Comparison of ENCODE assay signal across 8 cellular contexts in the genomic region with DNA sequence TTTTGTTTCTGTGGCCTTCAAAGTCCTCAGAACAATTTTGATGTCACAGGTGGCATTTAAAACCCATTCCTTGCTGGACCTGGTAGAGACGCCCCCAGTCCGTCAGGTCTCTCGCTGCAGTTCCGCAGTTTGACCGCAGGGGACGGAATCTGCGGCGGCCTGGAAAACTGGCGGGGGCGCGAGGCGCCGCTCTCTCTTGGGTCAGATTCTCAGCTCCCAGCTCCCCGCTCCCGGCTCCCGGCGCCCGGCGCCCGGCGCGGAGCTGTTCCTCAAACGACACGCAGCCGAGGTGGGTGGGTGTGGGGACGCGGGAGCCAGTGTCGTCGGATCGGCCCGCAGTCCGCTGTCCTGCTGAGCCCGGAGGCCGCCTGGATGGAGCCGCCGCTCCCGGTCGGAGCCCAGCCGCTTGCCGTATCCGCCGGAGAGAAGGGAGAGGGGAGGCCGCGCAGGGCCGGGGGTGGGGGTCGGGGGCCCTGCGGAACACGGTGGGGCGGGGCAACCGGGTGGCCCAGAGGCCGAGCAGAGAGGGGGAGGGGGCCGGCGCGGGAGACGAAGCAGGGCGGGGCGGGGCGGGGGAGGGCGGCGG. TPM values are rescaled to one million over a fixed set of nuclear protein-coding genes. Genes with fewer than 3 reads are reported as not detected.
DNase-seq lines count a peak whose midpoint lies in the region; ATAC-seq, FAIRE-seq and TF ChIP-seq lines count a peak whose summit lies in the region.

A gene (plus strand): TSS at position 192 of the 586 bp plus-strand sequence. CDS start 181 bp downstream, at position 373.

- H3K4me1 ChIP-seq in IMR-90 (ENCODE audit: control insufficient read depth, insufficient read depth, low read length), result no peaks in the 10 kb centered on the region
- no peaks in the 10 kb centered on the region for H3K4me1 ChIP-seq in upper lobe of right lung

- peak within 1 kb of the TSS; percentile 51 for H2AK9ac ChIP-seq in IMR-90 (replicated peaks; ENCODE audit: low read depth, low read length, poor library complexity)

- no peaks in the 10 kb centered on the region for H3K9me1 ChIP-seq in IMR-90 (ENCODE audit: insufficient read depth, low read length)

- H3K27me3 ChIP-seq in IMR-90 (ENCODE audit: control insufficient read depth, insufficient read depth, low read length) (no peaks in the 10 kb centered on the region; the same call in 1 of the 2 replicates), upper lobe of right lung (no peaks in the 10 kb centered on the region)

- no TSS peak for BruUV-seq in IMR-90 (replicated peaks; lab: Mats Ljungman, UMichigan)

- H4K8ac ChIP-seq in IMR-90 (ENCODE audit: low read depth in 2 of 2, low read length in 2 of 2), result peak within 1 kb of the TSS in 1 of 2 experiments; percentile 76; a peak in 1 of 4 replicates

- 0 out of 2 replicates have a peak within 1 kb of the TSS, but pooled peaks have one; percentile 3 for H3K56ac ChIP-seq in IMR-90 (ENCODE audit: extremely low read depth, insufficient read depth, low read length)

- CTCF ChIA-PET in IMR-90 (lab: Yijun Ruan, JAX), result no interaction called here
- CTCF ChIA-PET in activated naive CD4-positive, alpha-beta T cell treated with anti-CD3 and anti-CD28 coated beads, Interleukin-2, amount 10 ng/mL, durations not matched to agents 7 days and 5 days (lab: Charles Lee), result no interaction called here

- TF ChIP-seq CTCF in IMR-90 (conservative IDR thresholded peaks at IDR 0.05; ENCODE audit: low read depth, low read length), result peak; percentile 62
- TF ChIP-seq CTCF in upper lobe of right lung (IDR thresholded peaks at IDR 0.05), result peak; percentile 71

- peak within 1 kb of the TSS; percentile 43; the same call in 1 of the 2 replicates for H2AK5ac ChIP-seq in IMR-90 (ENCODE audit: low read depth, low read length)

- peak within 1 kb of the TSS; percentile 87 for H3K9ac ChIP-seq in IMR-90 (ENCODE audit: low read depth, low read length)

- H3K4me2 ChIP-seq in IMR-90 (ENCODE audit: low read depth, low read length), result peak within 1 kb of the TSS; percentile 76

- no peaks in the 10 kb centered on the region for H4K20me1 ChIP-seq in IMR-90 (ENCODE audit: insufficient read depth, low read length)

- no peak within 1 kb of the TSS for H2BK20ac ChIP-seq in IMR-90 (ENCODE audit: low read depth, low read length)

- H3K4ac ChIP-seq in IMR-90 (ENCODE audit: low read depth, low read length), result peak within 1 kb of the TSS; percentile 74

- peak within 1 kb of the TSS; percentile 81 for H3K27ac ChIP-seq in IMR-90 (ENCODE audit: insufficient read depth, low read length)
- H3K27ac ChIP-seq in upper lobe of right lung, result peak within 1 kb of the TSS; percentile 73

- no peaks in the 10 kb centered on the region for H3K9me3 ChIP-seq in IMR-90 (ENCODE audit: control insufficient read depth, insufficient read depth, low read length)
- no peaks in the 10 kb centered on the region for H3K9me3 ChIP-seq in upper lobe of right lung

- H3K14ac ChIP-seq in IMR-90 (replicated peaks; ENCODE audit: low read depth, low read length), result peak within 1 kb of the TSS; percentile 79

- H3K27ac Mint-ChIP-seq in activated naive CD4-positive, alpha-beta T cell treated with anti-CD3 and anti-CD28 coated beads, Interleukin-2, amount 10 ng/mL, durations not matched to agents 7 days and 5 days, result no peak within 1 kb of the TSS

- in situ Hi-C loops in IMR-90 (cut with MboI; ENCODE audit: low sequenced_read_pairs), result no loop called here

- WGBS in IMR-90 (ENCODE audit: extremely low coverage in 2 of 2, insufficient read length in 1 of 2), 2 experiments, result 0% methylated on average over 2 of the region's 60 CpGs; no CpG with 5 or more reads in 1 of the 2 experiments

- dilution Hi-C loops in IMR-90 (cut with HindIII; ENCODE audit: low sequenced_read_pairs, unreplicated experiment), result no loop called here

- H3K27me3 Mint-ChIP-seq in activated naive CD4-positive, alpha-beta T cell treated with anti-CD3 and anti-CD28 coated beads, Interleukin-2, amount 10 ng/mL, durations not matched to agents 7 days and 5 days, result peaks cover 3% of the 10 kb centered on the region

- peak within 1 kb of the TSS; percentile 35; the same call in 1 of the 2 replicates for H3K18ac ChIP-seq in IMR-90 (ENCODE audit: low read depth, low read length)

- H2BK5ac ChIP-seq in IMR-90 (ENCODE audit: low read depth, low read length, poor library complexity, severe bottlenecking), result no peak within 1 kb of the TSS

- H3K23ac ChIP-seq in IMR-90 (ENCODE audit: low read depth, low read length), result peak within 1 kb of the TSS; percentile 58; the same call in 1 of the 2 replicates

- peak; percentile 62 for DNase-seq in EL
- peak; percentile 59 for DNase-seq in IMR-90
- DNase-seq in RCC 7860 (ENCODE audit: low spot score), result peak; percentile 27
- peak; percentile 60 for DNase-seq in activated naive CD4-positive, alpha-beta T cell treated with anti-CD3 and anti-CD28 coated beads, Interleukin-2, amount 10 ng/mL, durations not matched to agents 7 days and 5 days
- peak; percentile 51 for DNase-seq in globus pallidus (ENCODE audit: low spot score)
- peak in 51 of 56 donors; percentile 0 to 72 (median 29) for DNase-seq in nucleus accumbens (lab: John Stamatoyannopoulos, UW)
- DNase-seq in upper lobe of right lung, result peak; percentile 85

- H3K4me1 Mint-ChIP-seq in activated naive CD4-positive, alpha-beta T cell treated with anti-CD3 and anti-CD28 coated beads, Interleukin-2, amount 10 ng/mL, durations not matched to agents 7 days and 5 days, result peaks cover 3% of the 10 kb centered on the region

- no peaks in the 10 kb centered on the region for H3K9me3 Mint-ChIP-seq in activated naive CD4-positive, alpha-beta T cell treated with anti-CD3 and anti-CD28 coated beads, Interleukin-2, amount 10 ng/mL, durations not matched to agents 7 days and 5 days

- 0 out of 2 replicates have a peak within 1 kb of the TSS, but pooled peaks have one; percentile 40 for H4K5ac ChIP-seq in IMR-90 (ENCODE audit: low read depth, low read length)

- H4K91ac ChIP-seq in IMR-90 (ENCODE audit: insufficient read depth, low read depth, low read length), result peak within 1 kb of the TSS; percentile 15; the same call in 1 of the 2 replicates

- POLR2A ChIA-PET in IMR-90 (lab: Charles Lee; ENCODE audit: unreplicated experiment), result interaction anchor here (1.0 kb wide), 1 partner anchor 21 kb away, joined by 3 read pairs; no protein-coding TSS in a partner anchor

- H3K79me1 ChIP-seq in IMR-90 (ENCODE audit: low read depth in 1 of 2, low read length in 2 of 2), result peaks cover 5 to 16% of the 10 kb centered on the region in 2 experiments

- no peaks in the 10 kb centered on the region; the same call in 1 of the 2 replicates for H3K36me3 ChIP-seq in IMR-90 (ENCODE audit: control insufficient read depth, insufficient read depth, low read length)
- H3K36me3 ChIP-seq in upper lobe of right lung, result no peaks in the 10 kb centered on the region

- intact Hi-C loops in IMR-90 (cut with micrococcal nuclease), result no loop called here
- intact Hi-C loops in upper lobe of right lung (cut with DNase I), result no loop called here

- peak; percentile 97 for ATAC-seq in GM21529 (IDR thresholded peaks at IDR 0.05; ENCODE audit: unreplicated experiment)
- peak; percentile 97 for ATAC-seq in IMR-90 (ENCODE audit: low read depth)
- peak; percentile 98 for ATAC-seq in upper lobe of right lung

- no peak within 1 kb of the TSS for H2BK120ac ChIP-seq in IMR-90 (ENCODE audit: low read depth, low read length)

- H3K36me3 Mint-ChIP-seq in activated naive CD4-positive, alpha-beta T cell treated with anti-CD3 and anti-CD28 coated beads, Interleukin-2, amount 10 ng/mL, durations not matched to agents 7 days and 5 days, result no peaks in the 10 kb centered on the region

- no peak for FAIRE-seq in RCC 7860 (lab: Jason Lieb, UNC)

- 0 out of 2 replicates have a peak, but pooled peaks have one; percentile 20 for TF ChIP-seq RAD21 in IMR-90 (IDR thresholded peaks at IDR 0.05; ENCODE audit: low read length)

- H2AFZ ChIP-seq in IMR-90 (replicated peaks; ENCODE audit: low read length, poor library complexity), result peak within 1 kb of the TSS; percentile 94

- peak within 1 kb of the TSS; percentile 92 for H3K4me3 ChIP-seq in IMR-90 (ENCODE audit: insufficient read depth, low read depth, low read length)
- peak within 1 kb of the TSS; percentile 62 for H3K4me3 ChIP-seq in upper lobe of right lung

- no peak within 1 kb of the TSS for H2BK15ac ChIP-seq in IMR-90 (ENCODE audit: low read depth, low read length)

- no peak for TF ChIP-seq POLR2A in IMR-90 (IDR thresholded peaks at IDR 0.05; ENCODE audit: low read depth, low read length)

- peak within 1 kb of the TSS; percentile 78 for H3K4me3 Mint-ChIP-seq in activated naive CD4-positive, alpha-beta T cell treated with anti-CD3 and anti-CD28 coated beads, Interleukin-2, amount 10 ng/mL, durations not matched to agents 7 days and 5 days

TF ChIP-seq in IMR-90, 13 proteins besides CTCF, POLR2A, EP300 and RAD21:
- TF ChIP-seq, protein P1, sequence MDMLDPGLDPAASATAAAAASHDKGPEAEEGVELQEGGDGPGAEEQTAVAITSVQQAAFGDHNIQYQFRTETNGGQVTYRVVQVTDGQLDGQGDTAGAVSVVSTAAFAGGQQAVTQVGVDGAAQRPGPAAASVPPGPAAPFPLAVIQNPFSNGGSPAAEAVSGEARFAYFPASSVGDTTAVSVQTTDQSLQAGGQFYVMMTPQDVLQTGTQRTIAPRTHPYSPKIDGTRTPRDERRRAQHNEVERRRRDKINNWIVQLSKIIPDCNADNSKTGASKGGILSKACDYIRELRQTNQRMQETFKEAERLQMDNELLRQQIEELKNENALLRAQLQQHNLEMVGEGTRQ (IDR thresholded peaks at IDR 0.05; ENCODE audit: low read depth, low read length), result no peak
- peak; percentile 83; the same call in 1 of the 2 replicates for TF ChIP-seq MAZ (IDR thresholded peaks at IDR 0.05; ENCODE audit: borderline replicate concordance, low read depth, low read length)

RNA-seq across cellular contexts. Expression of the gene that starts here (rescaled TPM):
- total RNA-seq in IMR-90 (2012; rRNA removed) (18.9 and 20.6 TPM in 2 replicates), upper lobe of right lung (20.5 TPM)
- polyA plus RNA-seq in IMR-90 (2012; rRNA removed), result 16.3 and 19.4 TPM in 2 replicates
- 5.4 and 5.6 TPM in 2 replicates for polyA plus RNA-seq in IMR-90 (2012; cell fraction: cytosol; rRNA removed)
- 5.1 and 26.5 TPM in 2 replicates for polyA plus RNA-seq in IMR-90 (2012; cell fraction: nucleus; rRNA removed; ENCODE audit: low replicate concordance)

Comparison
In these comparisons a context has a peak if more than half of its experiments do, and no peak if none do; other contexts are left out.
1. Peak in every context shown above with its lines: DNase-seq, ATAC-seq, H3K4me3 ChIP-seq and H3K27ac ChIP-seq.
2. DNase-seq: peak in every context shown above with its lines; median percentile 85 in upper lobe of right lung; 62 in EL; 60 in activated naive CD4-positive, alpha-beta T cell treated with anti-CD3 and anti-CD28 coated beads, Interleukin-2, amount 10 ng/mL, durations not matched to agents 7 days and 5 days; 59 in IMR-90; 51 in globus pallidus; 29 in nucleus accumbens; 27 in RCC 7860.